ENCODE assay signal across 32 cellular contexts in the genomic region with DNA sequence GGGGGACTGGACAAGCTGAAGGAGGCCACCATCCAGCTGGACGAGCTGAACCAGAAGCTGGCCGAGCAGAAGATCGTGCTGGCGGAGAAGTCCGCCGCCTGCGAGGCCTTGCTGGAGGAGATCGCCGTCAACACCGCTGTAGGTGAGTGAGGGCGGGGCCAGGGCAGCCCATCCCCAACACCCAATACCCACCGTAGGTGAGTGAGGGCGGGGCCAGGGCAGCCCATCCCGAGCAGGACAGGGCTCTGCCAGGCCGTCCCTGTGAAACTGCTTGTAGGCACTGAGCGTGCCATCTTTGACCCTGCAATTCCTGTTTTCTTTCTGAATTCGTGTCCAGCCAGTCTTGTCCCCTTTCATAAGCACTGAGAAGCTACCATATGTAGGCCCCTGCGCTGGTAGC.
"Had no signal": no experiment of that assay in that cellular context is flagged by ENCODE, and none has a peak within 500 bp of the region (broad histone marks: within the 10 kb centered on the region; RNA-seq: fewer than 3 reads in every experiment).

No MANE protein-coding gene starts in this region.

- H3K27me3 ChIP-seq: ascending aorta, breast epithelium, cardiac muscle cell, dorsolateral prefrontal cortex had no signal

- H3K36me3 Mint-ChIP-seq: activated naive CD4-positive, alpha-beta T cell treated with anti-CD3 and anti-CD28 coated beads, Interleukin-2, amount 10 ng/mL, durations not matched to agents 7 days and 5 days; activated naive CD4-positive, alpha-beta T cell treated with anti-CD3 and anti-CD28 coated beads, Interleukin-2, amount 50 U/mL, for 72 hours; activated naive CD8-positive, alpha-beta T cell treated with anti-CD3 and anti-CD28 coated beads, Interleukin-2, amount 10 ng/mL, durations not matched to agents 7 days and 5 days; brain had no signal

- H3K4me1 ChIP-seq: ascending aorta, breast epithelium, esophagus muscularis mucosa, foreskin keratinocyte, gastrocnemius medialis had no signal

- DNase-seq: activated CD4-positive, alpha-beta T cell treated with anti-CD3 and anti-CD28 coated beads for 1 hour; activated CD4-positive, alpha-beta T cell treated with anti-CD3 and anti-CD28 coated beads for 4 hours; activated CD4-positive, alpha-beta T cell treated with anti-CD3 and anti-CD28 coated beads, Interleukin-2, amount 50 U/mL, for 1 hour; activated CD4-positive, alpha-beta T cell treated with anti-CD3 and anti-CD28 coated beads, Interleukin-2, amount 50 U/mL, for 48 hours; activated CD8-positive, alpha-beta memory T cell treated with anti-CD3 and anti-CD28 coated beads for 24 hours; activated CD8-positive, alpha-beta memory T cell treated with anti-CD3 and anti-CD28 coated beads, Interleukin-2, amount 50 U/mL, for 4 hours; activated CD8-positive, alpha-beta T cell treated with anti-CD3 and anti-CD28 coated beads for 36 hours; activated gamma-delta T cell; activated naive CD4-positive, alpha-beta T cell; activated naive CD4-positive, alpha-beta T cell treated with anti-CD3 and anti-CD28 coated beads, Interleukin-2, amount 10 ng/mL, durations not matched to agents 7 days and 5 days; activated naive CD8-positive, alpha-beta T cell treated with anti-CD3 and anti-CD28 coated beads, Interleukin-2, amount 10 ng/mL, durations not matched to agents 7 days and 5 days; activated T-cell treated with anti-CD3 and anti-CD28 coated beads, Interleukin-2, amount 50 U/mL, for 1 hour; activated T-cell treated with anti-CD3 and anti-CD28 coated beads, Interleukin-2, amount 50 U/mL, for 72 hours; dorsolateral prefrontal cortex; effector memory CD4-positive, alpha-beta T cell; erythroblast; foreskin keratinocyte; gastrocnemius medialis; glutamatergic neuron; T-helper 1 cell; T-helper 17 cell; T1000 had no signal

- H3K9me3 Mint-ChIP-seq: activated CD8-positive, alpha-beta T cell treated with anti-CD3 and anti-CD28 coated beads for 36 hours; activated naive CD4-positive, alpha-beta T cell treated with anti-CD3 and anti-CD28 coated beads, Interleukin-2, amount 10 ng/mL, durations not matched to agents 7 days and 5 days; activated naive CD4-positive, alpha-beta T cell treated with anti-CD3 and anti-CD28 coated beads, Interleukin-2, amount 50 U/mL, for 72 hours; activated naive CD8-positive, alpha-beta T cell treated with anti-CD3 and anti-CD28 coated beads, Interleukin-2, amount 10 ng/mL, durations not matched to agents 7 days and 5 days; activated T-cell treated with anti-CD3 and anti-CD28 coated beads, Interleukin-2, amount 50 U/mL, for 72 hours; central memory CD8-positive, alpha-beta T cell; dendritic cell treated with granulocyte-macrophage colony-stimulating factor and Interleukin-4, amounts not matched to agents 40 ng/mL and 50 ng/mL, for 4 days; T-helper 2 cell treated with Interferon-gamma antibody and Interleukin-4, amounts not matched to agents 5 μg/mL and 100 μg/mL, for 36 hours had no signal

- H3K4me3 Mint-ChIP-seq: activated CD8-positive, alpha-beta T cell treated with anti-CD3 and anti-CD28 coated beads for 36 hours; activated naive CD4-positive, alpha-beta T cell treated with anti-CD3 and anti-CD28 coated beads, Interleukin-2, amount 10 ng/mL, durations not matched to agents 7 days and 5 days; activated naive CD8-positive, alpha-beta T cell treated with anti-CD3 and anti-CD28 coated beads, Interleukin-2, amount 10 ng/mL, durations not matched to agents 7 days and 5 days; activated T-cell treated with anti-CD3 and anti-CD28 coated beads, Interleukin-2, amount 50 U/mL, for 72 hours; brain; central memory CD8-positive, alpha-beta T cell; dendritic cell treated with granulocyte-macrophage colony-stimulating factor and Interleukin-4, amounts not matched to agents 40 ng/mL and 50 ng/mL, for 4 days; T-helper 17 cell; T-helper 2 cell treated with Interferon-gamma antibody and Interleukin-4, amounts not matched to agents 5 μg/mL and 100 μg/mL, for 36 hours had no signal

- H3K9me3 ChIP-seq: ascending aorta, breast epithelium, esophagus muscularis mucosa, gastrocnemius medialis had no signal

- H3K27ac ChIP-seq: ascending aorta, breast epithelium, cardiac muscle cell, coronary artery, dorsolateral prefrontal cortex, esophagus muscularis mucosa, foreskin keratinocyte, gastrocnemius medialis had no signal

- ATAC-seq: activated CD8-positive, alpha-beta T cell treated with anti-CD3 and anti-CD28 coated beads for 36 hours; activated naive CD4-positive, alpha-beta T cell treated with anti-CD3 and anti-CD28 coated beads, Interleukin-2, amount 50 U/mL, for 72 hours; activated T-cell treated with anti-CD3 and anti-CD28 coated beads, Interleukin-2, amount 50 U/mL, for 72 hours; foreskin keratinocyte; gastrocnemius medialis; T-helper 17 cell had no signal

- H3K36me3 ChIP-seq: ascending aorta, breast epithelium, cardiac muscle cell, esophagus muscularis mucosa, gastrocnemius medialis had no signal

- H3K4me3 ChIP-seq: ascending aorta, breast epithelium, cardiac muscle cell, coronary artery, dorsolateral prefrontal cortex, esophagus muscularis mucosa, gastrocnemius medialis had no signal

- H3K27me3 Mint-ChIP-seq: activated CD8-positive, alpha-beta T cell treated with anti-CD3 and anti-CD28 coated beads for 36 hours had no signal

- H3K27ac Mint-ChIP-seq: activated CD8-positive, alpha-beta T cell treated with anti-CD3 and anti-CD28 coated beads for 36 hours; activated naive CD4-positive, alpha-beta T cell treated with anti-CD3 and anti-CD28 coated beads, Interleukin-2, amount 10 ng/mL, durations not matched to agents 7 days and 5 days; activated naive CD4-positive, alpha-beta T cell treated with anti-CD3 and anti-CD28 coated beads, Interleukin-2, amount 50 U/mL, for 72 hours; activated naive CD8-positive, alpha-beta T cell treated with anti-CD3 and anti-CD28 coated beads, Interleukin-2, amount 10 ng/mL, durations not matched to agents 7 days and 5 days; activated T-cell treated with anti-CD3 and anti-CD28 coated beads, Interleukin-2, amount 50 U/mL, for 72 hours; brain; dendritic cell treated with granulocyte-macrophage colony-stimulating factor and Interleukin-4, amounts not matched to agents 40 ng/mL and 50 ng/mL, for 4 days; T-helper 17 cell; T-helper 2 cell treated with Interferon-gamma antibody and Interleukin-4, amounts not matched to agents 5 μg/mL and 100 μg/mL, for 36 hours had no signal
